Comparison of ENCODE assay signal across 14 cellular contexts in genomic region chr6:129662980-129663431, GRCh38.
A peak's percentile ranks its signal among the peaks of the same experiment; 100 is the strongest.
DNase-seq lines count a peak whose midpoint lies in the region; ATAC-seq and TF ChIP-seq lines count a peak whose summit lies in the region.
"Had no signal": no experiment of that assay in that cellular context is flagged by ENCODE, and none has a peak within 500 bp of the region (broad histone marks: within the 10 kb centered on the region; RNA-seq: fewer than 3 reads in every experiment).

No MANE protein-coding gene starts in this region.

- no peaks in the 10 kb centered on the region for H3K9me3 Mint-ChIP-seq in nephron
- H3K9me3 Mint-ChIP-seq in activated naive CD4-positive, alpha-beta T cell treated with anti-CD3 and anti-CD28 coated beads, Interleukin-2, amount 10 ng/mL, durations not matched to agents 7 days and 5 days, result no peaks in the 10 kb centered on the region
- H3K9me3 Mint-ChIP-seq: activated CD4-positive, alpha-beta T cell treated with anti-CD3 and anti-CD28 coated beads, Interleukin-2, amount 10 ng/mL, durations not matched to agents 7 days and 5 days had no signal

- no peak for DNase-seq in activated CD4-positive, CD25-positive, alpha-beta regulatory T cell (lab: John Stamatoyannopoulos, UW)
- no peak for DNase-seq in activated naive CD4-positive, alpha-beta T cell treated with anti-CD3 and anti-CD28 coated beads, Interleukin-2, amount 10 ng/mL, durations not matched to agents 7 days and 5 days
- DNase-seq in DMS53 (lab: John Stamatoyannopoulos, UW), result no peak
- no peak for DNase-seq in central memory CD4-positive, alpha-beta T cell
- DNase-seq: activated CD4-positive, alpha-beta T cell treated with anti-CD3 and anti-CD28 coated beads, Interleukin-2, amount 10 ng/mL, durations not matched to agents 7 days and 5 days; amniotic stem cell; DMS79 treated with DMSO at 0.1 percent for 48 hours; IMR-90; NCI-H2171 treated with DMSO at 0.1 percent for 48 hours; SJCRH30 had no signal

- peak; percentile 82 to 84 for ATAC-seq in activated CD4-positive, CD25-positive, alpha-beta regulatory T cell treated with anti-CD3 and anti-CD28 coated beads, Interleukin-2, amount 50 U/mL, for 24 hours
- ATAC-seq in GM21723 (IDR thresholded peaks at IDR 0.05; ENCODE audit: unreplicated experiment) (peak; percentile 52), HG03280 (IDR thresholded peaks at IDR 0.05; ENCODE audit: unreplicated experiment) (peak; percentile 65)

- no peaks in the 10 kb centered on the region for H3K27me3 Mint-ChIP-seq in nephron (ENCODE audit: low read depth)
- H3K27me3 Mint-ChIP-seq in activated naive CD4-positive, alpha-beta T cell treated with anti-CD3 and anti-CD28 coated beads, Interleukin-2, amount 10 ng/mL, durations not matched to agents 7 days and 5 days, result peaks cover 4% of the 10 kb centered on the region

- H3K36me3 Mint-ChIP-seq in nephron (ENCODE audit: low read depth), result no peaks in the 10 kb centered on the region
- H3K36me3 Mint-ChIP-seq in activated naive CD4-positive, alpha-beta T cell treated with anti-CD3 and anti-CD28 coated beads, Interleukin-2, amount 10 ng/mL, durations not matched to agents 7 days and 5 days, result peaks cover 12% of the 10 kb centered on the region

- peak overlapping the region; percentile 21 to 64 (median 54) for H3K27ac Mint-ChIP-seq in nephron
- H3K27ac Mint-ChIP-seq in activated naive CD4-positive, alpha-beta T cell treated with anti-CD3 and anti-CD28 coated beads, Interleukin-2, amount 10 ng/mL, durations not matched to agents 7 days and 5 days, result no peak overlapping the region
- H3K27ac Mint-ChIP-seq: activated CD4-positive, alpha-beta T cell treated with anti-CD3 and anti-CD28 coated beads, Interleukin-2, amount 10 ng/mL, durations not matched to agents 7 days and 5 days had no signal

- peaks cover 41% of the 10 kb centered on the region for H3K4me1 Mint-ChIP-seq in nephron
- peaks cover 24% of the 10 kb centered on the region for H3K4me1 Mint-ChIP-seq in activated naive CD4-positive, alpha-beta T cell treated with anti-CD3 and anti-CD28 coated beads, Interleukin-2, amount 10 ng/mL, durations not matched to agents 7 days and 5 days

- TF ChIP-seq CTCF in nephron (IDR thresholded peaks at IDR 0.05; ENCODE audit: unreplicated experiment in 3 of 3), result no peak

- no peak overlapping the region for H3K4me3 Mint-ChIP-seq in nephron
- H3K4me3 Mint-ChIP-seq in activated naive CD4-positive, alpha-beta T cell treated with anti-CD3 and anti-CD28 coated beads, Interleukin-2, amount 10 ng/mL, durations not matched to agents 7 days and 5 days, result no peak overlapping the region
- H3K4me3 Mint-ChIP-seq: activated CD4-positive, alpha-beta T cell treated with anti-CD3 and anti-CD28 coated beads, Interleukin-2, amount 10 ng/mL, durations not matched to agents 7 days and 5 days had no signal

- CTCF ChIA-PET in activated naive CD4-positive, alpha-beta T cell treated with anti-CD3 and anti-CD28 coated beads, Interleukin-2, amount 10 ng/mL, durations not matched to agents 7 days and 5 days (lab: Charles Lee), result interaction anchor here (0.7 to 1.2 kb wide), 3 partner anchors 9 to 67 kb away, joined by 3 read pairs; no protein-coding TSS in a partner anchor
